Comparison of ENCODE assay signal across 20 cellular contexts in the genomic region with DNA sequence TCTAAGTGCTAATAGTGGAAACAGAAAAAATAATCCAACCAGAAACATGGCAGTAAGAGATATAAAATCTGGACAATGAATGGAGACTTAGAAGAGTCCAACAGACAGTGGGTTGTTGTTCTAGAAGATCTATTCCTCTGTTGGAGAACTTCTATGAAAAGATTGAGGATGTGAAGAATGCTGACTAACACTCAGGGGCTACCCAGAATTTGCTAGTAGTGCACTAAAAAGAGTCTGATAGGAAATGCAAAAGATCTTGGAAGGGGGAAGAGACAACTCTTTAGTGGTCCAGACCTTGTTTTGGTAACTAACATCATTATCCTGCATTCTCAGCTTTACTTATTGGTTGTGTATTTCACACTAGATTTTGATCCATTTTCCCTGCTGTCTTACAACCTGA.
A peak's percentile ranks its signal among the peaks of the same experiment; 100 is the strongest.
DNase-seq lines count a peak whose midpoint lies in the region; ATAC-seq, FAIRE-seq and TF ChIP-seq lines count a peak whose summit lies in the region.
"Had no signal": no experiment of that assay in that cellular context is flagged by ENCODE, and none has a peak within 500 bp of the region (broad histone marks: within the 10 kb centered on the region; RNA-seq: fewer than 3 reads in every experiment).

No MANE protein-coding gene starts in this region.

- CTCF ChIA-PET in A549 (lab: Yijun Ruan, JAX) (no interaction called here), endothelial cell of umbilical vein (lab: Charles Lee) (no interaction called here)

- H4K20me1 ChIP-seq in endothelial cell of umbilical vein (replicated peaks; ENCODE audit: control insufficient read depth, extremely low read depth, insufficient read depth, low read length): no peaks in the 10 kb centered on the region
- H4K20me1 ChIP-seq: BLaER1 treated with 17β-estradiol and CSF1 and Interleukin-3, amounts not matched to agents 10 nM and 100 nM had no signal

- H3K4me1 ChIP-seq in A549 (no peaks in the 10 kb centered on the region), adrenal gland (replicated peaks in 1 of 2) (peaks cover 0 to 6% of the 10 kb centered on the region in 2 donors), endothelial cell of umbilical vein (ENCODE audit: control insufficient read depth, extremely low read depth, insufficient read depth, low read length) (no peaks in the 10 kb centered on the region), prostate gland (replicated peaks) (no peaks in the 10 kb centered on the region)

- H3K4me2 ChIP-seq in A549 (no peak overlapping the region), endothelial cell of umbilical vein (ENCODE audit: insufficient read depth, low read length) (no peak overlapping the region)

- TF ChIP-seq EP300 in A549 (IDR thresholded peaks at IDR 0.05): no peak

- H3K27ac Mint-ChIP-seq in nephron progenitor cell: peak overlapping the region; percentile 4
- H3K27ac Mint-ChIP-seq: B cell; CD8-positive, alpha-beta T cell; H9 had no signal

- no peaks in the 10 kb centered on the region for H3K27me3 Mint-ChIP-seq in nephron progenitor cell (ENCODE audit: low read depth, poor library complexity)
- H3K27me3 Mint-ChIP-seq: B cell had no signal

- FAIRE-seq in A549 (lab: Jason Lieb, UNC): peak; percentile 99
- FAIRE-seq in endothelial cell of umbilical vein (lab: Jason Lieb, UNC): peak; percentile 70
- FAIRE-seq: H1, HTR-8/SVneo had no signal

- no TSS peak for BruUV-seq in endothelial cell of umbilical vein (replicated peaks; lab: Mats Ljungman, UMichigan)

- H3K4me1 Mint-ChIP-seq in nephron progenitor cell: no peaks in the 10 kb centered on the region
- H3K4me1 Mint-ChIP-seq: B cell had no signal

- intact Hi-C loops in adrenal gland (cut with DNase I) (no loop called here), endothelial cell of umbilical vein (cut with micrococcal nuclease) (no loop called here), prostate gland (cut with DNase I) (no loop called here)

- no peaks in the 10 kb centered on the region for H3K9me3 Mint-ChIP-seq in nephron progenitor cell
- H3K9me3 Mint-ChIP-seq: CD8-positive, alpha-beta T cell; H9 had no signal

- H2AFZ ChIP-seq in endothelial cell of umbilical vein (ENCODE audit: low read depth, low read length): no peak overlapping the region

- H3K4me3 ChIP-seq in A549: no peak overlapping the region
- H3K4me3 ChIP-seq in adrenal gland: no peak overlapping the region
- no peak overlapping the region for H3K4me3 ChIP-seq in endothelial cell of umbilical vein (replicated peaks in 1 of 3; ENCODE audit: insufficient read depth in 1 of 3, low read depth in 1 of 3, low read length in 3 of 3)
- no peak overlapping the region for H3K4me3 ChIP-seq in prostate gland
- H3K4me3 ChIP-seq: BLaER1 treated with 17β-estradiol and CSF1 and Interleukin-3, amounts not matched to agents 10 nM and 100 nM had no signal

- no peak overlapping the region for H3K9ac ChIP-seq in endothelial cell of umbilical vein (replicated peaks; ENCODE audit: extremely low read depth, insufficient read depth, low read length)
- H3K9ac ChIP-seq: BLaER1 treated with 17β-estradiol and CSF1 and Interleukin-3, amounts not matched to agents 10 nM and 100 nM had no signal

- H3K9me1 ChIP-seq in endothelial cell of umbilical vein (replicated peaks; ENCODE audit: control insufficient read depth, extremely low read depth, insufficient read depth, low read length): no peaks in the 10 kb centered on the region

- H3K36me3 Mint-ChIP-seq in nephron progenitor cell (ENCODE audit: low read depth): peaks cover 77% of the 10 kb centered on the region
- H3K36me3 Mint-ChIP-seq: CD8-positive, alpha-beta T cell had no signal

- H3K9me3 ChIP-seq in A549 (no peaks in the 10 kb centered on the region), adrenal gland (replicated peaks in 1 of 3) (no peaks in the 10 kb centered on the region), endothelial cell of umbilical vein (replicated peaks; ENCODE audit: control insufficient read depth, insufficient read depth, low read length) (no peaks in the 10 kb centered on the region), prostate gland (no peaks in the 10 kb centered on the region)

- ATAC-seq in A549: no peak
- no peak for ATAC-seq in GM18909 (IDR thresholded peaks at IDR 0.05; ENCODE audit: poor library complexity, unreplicated experiment)
- ATAC-seq in HG03442 (IDR thresholded peaks at IDR 0.05; ENCODE audit: unreplicated experiment): no peak
- ATAC-seq: CD8-positive, alpha-beta T cell had no signal

- TF ChIP-seq CTCF in A549 (IDR thresholded peaks at IDR 0.05): no peak
- TF ChIP-seq CTCF in adrenal gland (IDR thresholded peaks at IDR 0.05): no peak
- TF ChIP-seq CTCF in endothelial cell of umbilical vein (IDR thresholded peaks at IDR 0.05; ENCODE audit: extremely low read depth in 1 of 2, insufficient read depth in 1 of 2, low read depth in 1 of 2, low read length in 2 of 2): no peak
- no peak for TF ChIP-seq CTCF in nephron progenitor cell (IDR thresholded peaks at IDR 0.05)
- TF ChIP-seq CTCF in prostate gland (IDR thresholded peaks at IDR 0.05): no peak

- H3K79me2 ChIP-seq in endothelial cell of umbilical vein (ENCODE audit: control insufficient read depth, insufficient read depth, low read length): no peaks in the 10 kb centered on the region

- H3K27ac ChIP-seq in A549 (no peak overlapping the region), adrenal gland (peak overlapping the region; percentile 32 to 55 (median 44)), endothelial cell of umbilical vein (ENCODE audit: insufficient read depth, low read depth, low read length) (no peak overlapping the region), prostate gland (no peak overlapping the region)
- H3K27ac ChIP-seq: 22Rv1; BLaER1 treated with 17β-estradiol and CSF1 and Interleukin-3, amounts not matched to agents 10 nM and 100 nM; HL-60 had no signal

- H3K27me3 ChIP-seq in adrenal gland (no peaks in the 10 kb centered on the region), endothelial cell of umbilical vein (ENCODE audit: control insufficient read depth in 2 of 2, insufficient read depth in 2 of 2, low read length in 2 of 2) (no peaks in the 10 kb centered on the region), prostate gland (replicated peaks; ENCODE audit: insufficient read depth) (no peaks in the 10 kb centered on the region)

- H3K4me3 Mint-ChIP-seq in nephron progenitor cell: no peak overlapping the region
- H3K4me3 Mint-ChIP-seq: B cell; CD8-positive, alpha-beta T cell; H9 had no signal

- POLR2A ChIA-PET in A549 (lab: Yijun Ruan, JAX): no interaction called here
- POLR2A ChIA-PET in endothelial cell of umbilical vein (lab: Charles Lee): no interaction called here

- dilution Hi-C loops in endothelial cell of umbilical vein (cut with MboI; ENCODE audit: extremely low pct_ligation_motif_present, low sequenced_read_pairs): no loop called here

- no peak for TF ChIP-seq POLR2A in A549 (IDR thresholded peaks at IDR 0.05; ENCODE audit: low read length)
- TF ChIP-seq POLR2A in adrenal gland (IDR thresholded peaks at IDR 0.05): no peak
- no peak for TF ChIP-seq POLR2A in endothelial cell of umbilical vein (IDR thresholded peaks at IDR 0.05; ENCODE audit: low read depth, low read length)
- TF ChIP-seq POLR2A in prostate gland (IDR thresholded peaks at IDR 0.05): no peak

- no peak for TF ChIP-seq RAD21 in A549 (conservative IDR thresholded peaks at IDR 0.05 in 1 of 2, IDR thresholded peaks at IDR 0.05 in 1 of 2)

- no peaks in the 10 kb centered on the region for H3K36me3 ChIP-seq in adrenal gland (replicated peaks in 1 of 2)
- H3K36me3 ChIP-seq in endothelial cell of umbilical vein (ENCODE audit: control insufficient read depth in 2 of 2, extremely low read depth in 1 of 2, insufficient read depth in 2 of 2, low read length in 2 of 2): peaks cover 0 to 3% of the 10 kb centered on the region in 2 experiments
- H3K36me3 ChIP-seq in prostate gland: no peaks in the 10 kb centered on the region
- H3K36me3 ChIP-seq: BLaER1 treated with 17β-estradiol and CSF1 and Interleukin-3, amounts not matched to agents 10 nM and 100 nM had no signal

- DNase-seq in A549 (ENCODE audit: low read depth in 1 of 2, low spot score in 1 of 2) (no peak), adrenal gland (no peak), endothelial cell of umbilical vein (ENCODE audit: low read depth, low spot score) (no peak), nephron progenitor cell (no peak), prostate gland (ENCODE audit: low spot score) (no peak)
- no peak for DNase-seq in effector CD8-positive, alpha-beta T cell (lab: John Stamatoyannopoulos, UW)
- DNase-seq: Calu3; CD8-positive, alpha-beta T cell; DMS79 treated with DMSO at 0.1 percent for 48 hours; GF-D8; H9; IMR-90 had no signal

TF ChIP-seq in A549, 52 proteins besides CTCF, POLR2A, EP300 and RAD21 (continues in another document):
- TF ChIP-seq GATA3 (IDR thresholded peaks at IDR 0.05; ENCODE audit: borderline replicate concordance): no peak
- TF ChIP-seq SMC3 (IDR thresholded peaks at IDR 0.05): no peak
- no peak for TF ChIP-seq NPAS2 (CRISPR knock-in tag; IDR thresholded peaks at IDR 0.05; ENCODE audit: borderline replicate concordance)
- TF ChIP-seq TP53 (CRISPR knock-in tag; IDR thresholded peaks at IDR 0.05): no peak
- no peak for TF ChIP-seq HOXA7 (CRISPR knock-in tag; IDR thresholded peaks at IDR 0.05)
- TF ChIP-seq RNF2 (IDR thresholded peaks at IDR 0.05; ENCODE audit: borderline replicate concordance, low read depth): no peak
- TF ChIP-seq, protein P1, sequence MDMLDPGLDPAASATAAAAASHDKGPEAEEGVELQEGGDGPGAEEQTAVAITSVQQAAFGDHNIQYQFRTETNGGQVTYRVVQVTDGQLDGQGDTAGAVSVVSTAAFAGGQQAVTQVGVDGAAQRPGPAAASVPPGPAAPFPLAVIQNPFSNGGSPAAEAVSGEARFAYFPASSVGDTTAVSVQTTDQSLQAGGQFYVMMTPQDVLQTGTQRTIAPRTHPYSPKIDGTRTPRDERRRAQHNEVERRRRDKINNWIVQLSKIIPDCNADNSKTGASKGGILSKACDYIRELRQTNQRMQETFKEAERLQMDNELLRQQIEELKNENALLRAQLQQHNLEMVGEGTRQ (IDR thresholded peaks at IDR 0.05): no peak

TF ChIP-seq in endothelial cell of umbilical vein, 7 proteins besides CTCF, POLR2A, EP300 and RAD21:
- TF ChIP-seq FOS (IDR thresholded peaks at IDR 0.05; ENCODE audit: borderline replicate concordance, insufficient read depth, low read length) (no peak), JUN (IDR thresholded peaks at IDR 0.05; ENCODE audit: borderline replicate concordance, insufficient read depth, insufficient read length, low read depth) (no peak), GATA2 (IDR thresholded peaks at IDR 0.05; ENCODE audit: insufficient read depth, insufficient read length, low read depth, low read length) (no peak), MYC (IDR thresholded peaks at IDR 0.05; ENCODE audit: low read depth, low read length) (no peak), EZH2 (IDR thresholded peaks at IDR 0.05; ENCODE audit: borderline replicate concordance, low read depth, low read length, severe bottlenecking) (no peak), POLR2AphosphoS5 (IDR thresholded peaks at IDR 0.05; ENCODE audit: insufficient read depth, low read depth, low read length) (no peak)
- TF ChIP-seq, protein P2, sequence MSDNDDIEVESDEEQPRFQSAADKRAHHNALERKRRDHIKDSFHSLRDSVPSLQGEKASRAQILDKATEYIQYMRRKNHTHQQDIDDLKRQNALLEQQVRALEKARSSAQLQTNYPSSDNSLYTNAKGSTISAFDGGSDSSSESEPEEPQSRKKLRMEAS (IDR thresholded peaks at IDR 0.05; ENCODE audit: insufficient read depth, insufficient read length): no peak

Comparison
In these comparisons a context has a peak if more than half of its experiments do, and no peak if none do; other contexts are left out.
1. H3K27ac ChIP-seq: peak in adrenal gland (5 of 5); none in A549 (0 of 2), endothelial cell of umbilical vein (single experiment) and prostate gland (0 of 2).